In the genomic region with DNA sequence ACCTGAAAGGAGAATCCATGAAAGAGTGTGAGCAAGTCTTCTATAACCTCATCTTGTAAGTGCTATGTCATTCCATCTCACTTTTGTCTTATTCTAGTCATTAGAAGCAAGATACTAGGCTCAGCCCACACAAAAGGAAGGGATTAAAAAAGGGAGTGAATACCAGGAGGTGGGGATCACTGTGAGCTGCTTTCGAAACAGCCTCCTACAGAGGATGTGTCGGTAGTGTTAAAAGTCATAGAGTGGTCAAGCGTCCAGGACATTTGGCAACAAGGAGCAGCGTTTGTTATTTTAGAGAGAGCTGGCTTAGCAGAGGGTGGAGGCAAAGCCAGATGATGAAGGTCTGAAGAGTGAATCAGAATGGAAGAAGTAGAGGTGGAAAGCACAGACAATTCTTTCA, we compare ENCODE assay signal across 22 cellular contexts. TPM values are rescaled to one million over a fixed set of nuclear protein-coding genes. Genes with fewer than 3 reads are reported as not detected.
DNase-seq lines count a peak whose midpoint lies in the region; ATAC-seq, FAIRE-seq and TF ChIP-seq lines count a peak whose summit lies in the region.
"Had no signal": no experiment of that assay in that cellular context is flagged by ENCODE, and none has a peak within 500 bp of the region (broad histone marks: within the 10 kb centered on the region; RNA-seq: fewer than 3 reads in every experiment).

No MANE protein-coding gene starts in this region.

- H3K79me2 ChIP-seq in Karpas-422 (ENCODE audit: low read length) (no peaks in the 10 kb centered on the region), H1 (ENCODE audit: control insufficient read depth in 1 of 2, insufficient read depth in 2 of 2, low read length in 2 of 2) (no peaks in the 10 kb centered on the region)

- H3K27me3 ChIP-seq in Karpas-422 (ENCODE audit: low read length) (no peaks in the 10 kb centered on the region), H1 (replicated peaks in 1 of 4; ENCODE audit: control insufficient read depth in 3 of 4, extremely low read depth in 1 of 4, insufficient read depth in 3 of 4, low read length in 3 of 4) (no peaks in the 10 kb centered on the region; a peak in 2 of 7 replicates), lung (ENCODE audit: control insufficient read depth, insufficient read depth) (no peaks in the 10 kb centered on the region), gastrocnemius medialis (no peaks in the 10 kb centered on the region)
- H3K27me3 ChIP-seq: heart right ventricle, pancreas, vagina had no signal

- no peak overlapping the region for H3K27ac ChIP-seq in Karpas-422 (ENCODE audit: low read length)
- H3K27ac ChIP-seq in H1 (ENCODE audit: low read depth, low read length): no peak overlapping the region
- no peak overlapping the region for H3K27ac ChIP-seq in lung (ENCODE audit: low read depth in 1 of 2, low read length in 1 of 2)
- H3K27ac ChIP-seq in gastrocnemius medialis: no peak overlapping the region
- H3K27ac ChIP-seq: heart right ventricle, pancreas, vagina had no signal

- H3K4me3 ChIP-seq in Karpas-422 (ENCODE audit: low read length) (no peak overlapping the region), H1 (ENCODE audit: extremely low read depth in 1 of 4, insufficient read depth in 2 of 4, low read depth in 3 of 4, low read length in 4 of 4) (no peak overlapping the region), lung (no peak overlapping the region), gastrocnemius medialis (no peak overlapping the region)
- H3K4me3 ChIP-seq: heart right ventricle, pancreas, vagina had no signal

- ATAC-seq in lung (ENCODE audit: insufficient read depth, low FRiP score) (peak; percentile 19), gastrocnemius medialis (no peak), GM19452 (IDR thresholded peaks at IDR 0.05; ENCODE audit: unreplicated experiment) (no peak)
- ATAC-seq: activated naive CD4-positive, alpha-beta T cell treated with anti-CD3 and anti-CD28 coated beads, Interleukin-2, amount 50 U/mL, for 72 hours; pancreas; stimulated activated naive CD8-positive, alpha-beta T cell treated with anti-CD3 and anti-CD28 coated beads, Interleukin-15, amount 100 ng/mL, for 72 hours had no signal

- DNase-seq in AG08396 (ENCODE audit: low spot score) (peak; percentile 47), Karpas-422 (peak; percentile 28), H1 (ENCODE audit: low read depth in 1 of 2, low spot score in 2 of 2) (no peak), lung (ENCODE audit: low spot score) (no peak), posterior cingulate gyrus (no peak), putamen (ENCODE audit: low spot score) (no peak), gastrocnemius medialis (no peak)
- DNase-seq: activated CD4-positive, alpha-beta T cell treated with anti-CD3 and anti-CD28 coated beads, Interleukin-2, amount 50 U/mL, for 48 hours; activated T-cell treated with anti-CD3 and anti-CD28 coated beads, Interleukin-2, amount 50 U/mL, for 24 hours; heart right ventricle; Kasumi-1; kidney; NCI-H187 treated with DMSO at 0.1 percent for 48 hours; NCI-H510A; pancreas; stimulated activated naive CD8-positive, alpha-beta T cell treated with anti-CD3 and anti-CD28 coated beads, Interleukin-15, amount 100 ng/mL, for 72 hours had no signal

- no peak overlapping the region for H2AK5ac ChIP-seq in H1 (ENCODE audit: low read depth, low read length)

- no peak overlapping the region for H2BK12ac ChIP-seq in H1 (ENCODE audit: low read depth, low read length)

- no peak for TF ChIP-seq CTCF in H1 (IDR thresholded peaks at IDR 0.05; ENCODE audit: control extremely low read depth in 1 of 3, insufficient read depth in 1 of 3, low read depth in 1 of 3, low read length in 3 of 3)
- no peak for TF ChIP-seq CTCF in lung (IDR thresholded peaks at IDR 0.05; ENCODE audit: control extremely low read depth, extremely low read depth)
- no peak for TF ChIP-seq CTCF in gastrocnemius medialis (IDR thresholded peaks at IDR 0.05 in 4 of 5, conservative IDR thresholded peaks at IDR 0.05 in 1 of 5)

- WGBS in H1 (ENCODE audit: extremely low coverage in 1 of 2, insufficient coverage in 1 of 2, insufficient read length in 1 of 2, insufficient replicate concordance in 2 of 2, low coverage in 1 of 2, low lambda C conversion rate in 2 of 2, missing lambda C conversion rate in 1 of 2), 2 experiments: 97% methylated on average over 4 of the region's 4 CpGs; no CpG with 5 or more reads in 1 of the 2 experiments
- 82 to 87% methylated on average over 4 of the region's 4 CpGs for WGBS in lung, 2 donors

- H2BK120ac ChIP-seq in H1 (replicated peaks; ENCODE audit: low read depth, low read length): no peak overlapping the region

- intact Hi-C loops in posterior cingulate gyrus (cut with DNase I) (no loop called here), gastrocnemius medialis (cut with DNase I; ENCODE audit: low total_unique reads) (no loop called here)

- no peak overlapping the region for H2BK15ac ChIP-seq in H1 (ENCODE audit: low read length)

- H3K56ac ChIP-seq in H1 (replicated peaks; ENCODE audit: insufficient read length, low read depth, low read length): no peak overlapping the region

- H3K4me1 ChIP-seq in Karpas-422 (ENCODE audit: low read length) (peaks cover 4% of the 10 kb centered on the region; the same call in 1 of the 2 replicates), H1 (replicated peaks in 1 of 4; ENCODE audit: control insufficient read depth in 3 of 4, insufficient read depth in 4 of 4, low read length in 3 of 4) (0 out of 7 replicates have a peak, but pooled peaks cover 0 to 2% (median 0%) of the 10 kb centered on the region in 4 experiments), lung (ENCODE audit: control insufficient read depth in 2 of 2, insufficient read depth in 2 of 2, low read length in 2 of 2) (no peaks in the 10 kb centered on the region), gastrocnemius medialis (no peaks in the 10 kb centered on the region)
- H3K4me1 ChIP-seq: heart right ventricle, pancreas, vagina had no signal

- TF ChIP-seq POLR2A in H1 (IDR thresholded peaks at IDR 0.05; ENCODE audit: control extremely low read depth in 1 of 2, low read depth in 2 of 2, low read length in 2 of 2) (no peak), gastrocnemius medialis (IDR thresholded peaks at IDR 0.05) (no peak)

- H3K9ac ChIP-seq in Karpas-422 (ENCODE audit: low read length): no peak overlapping the region
- H3K9ac ChIP-seq in H1 (replicated peaks in 1 of 4; ENCODE audit: extremely low read depth in 1 of 4, low read depth in 3 of 4, low read length in 3 of 4): no peak overlapping the region

- POLR2A ChIA-PET in H1 (lab: Charles Lee; ENCODE audit: partially characterized antibody): interaction anchor here (1.0 kb wide), 1 partner anchor 27 kb away, joined by 3 read pairs; no protein-coding TSS in a partner anchor

- no peak overlapping the region for H2BK5ac ChIP-seq in H1 (ENCODE audit: low read depth, low read length)

- H3K18ac ChIP-seq in H1 (ENCODE audit: extremely low read depth, low read length): no peak overlapping the region

- no peak overlapping the region for H4K91ac ChIP-seq in H1 (replicated peaks; ENCODE audit: insufficient read length, low read length)

- no peak overlapping the region for H3K14ac ChIP-seq in H1 (ENCODE audit: insufficient read length)

- no peak overlapping the region for H4K5ac ChIP-seq in H1 (ENCODE audit: insufficient read length, low read depth, low read length)

- H3K4ac ChIP-seq in H1 (replicated peaks; ENCODE audit: insufficient read length, low read depth, low read length): no peak overlapping the region

- H3K36me3 ChIP-seq in Karpas-422 (ENCODE audit: insufficient read depth, low read length) (no peaks in the 10 kb centered on the region), H1 (ENCODE audit: control insufficient read depth in 2 of 4, insufficient read depth in 4 of 4, low read length in 3 of 4) (no peaks in the 10 kb centered on the region), lung (ENCODE audit: control insufficient read depth in 2 of 2, insufficient read depth in 2 of 2, low read length in 2 of 2) (no peaks in the 10 kb centered on the region), gastrocnemius medialis (no peaks in the 10 kb centered on the region)
- H3K36me3 ChIP-seq: heart right ventricle, pancreas, vagina had no signal

- FAIRE-seq in H1 (lab: Jason Lieb, UNC): no peak
- FAIRE-seq: D721Med, endometrium, GM18507, kidney, pancreas had no signal

- H3K79me1 ChIP-seq in H1 (ENCODE audit: low read depth, low read length): no peaks in the 10 kb centered on the region

- H3K9me2 ChIP-seq in Karpas-422 (replicated peaks; ENCODE audit: insufficient read depth, low read length): no peaks in the 10 kb centered on the region

- no peak overlapping the region for H4K8ac ChIP-seq in H1 (ENCODE audit: extremely low read depth, insufficient read depth, low read length)

- no peak for TF ChIP-seq RAD21 in H1 (IDR thresholded peaks at IDR 0.05 in 1 of 2, conservative IDR thresholded peaks at IDR 0.05 in 1 of 2; ENCODE audit: low read depth in 2 of 2, low read length in 2 of 2)

- H2BK20ac ChIP-seq in H1 (ENCODE audit: low read length): no peak overlapping the region

- H2AFZ ChIP-seq in Karpas-422 (ENCODE audit: low read length) (no peak overlapping the region), H1 (ENCODE audit: low read length) (peak overlapping the region; percentile 77; the same call in 1 of the 2 replicates)

- CTCF ChIA-PET in H1 (lab: Charles Lee; ENCODE audit: partially characterized antibody): no interaction called here

- TF ChIP-seq EP300 in H1 (IDR thresholded peaks at IDR 0.05; ENCODE audit: borderline replicate concordance in 1 of 2, low read depth in 2 of 2, low read length in 2 of 2): no peak

- in situ Hi-C loops in gastrocnemius medialis (cut with MboI; ENCODE audit: low sequenced_read_pairs in 4 of 4): no loop called here

- H3K9me3 ChIP-seq in Karpas-422 (ENCODE audit: low read length): no peaks in the 10 kb centered on the region
- no peaks in the 10 kb centered on the region for H3K9me3 ChIP-seq in H1 (ENCODE audit: insufficient read depth in 2 of 2, low read depth in 1 of 2, low read length in 1 of 2)
- no peaks in the 10 kb centered on the region for H3K9me3 ChIP-seq in lung (ENCODE audit: control insufficient read depth in 2 of 2, insufficient read depth in 1 of 2, low read length in 1 of 2)
- H3K9me3 ChIP-seq in gastrocnemius medialis: no peaks in the 10 kb centered on the region
- H3K9me3 ChIP-seq: heart right ventricle, pancreas, vagina had no signal

- no peak overlapping the region for H3K23ac ChIP-seq in H1 (ENCODE audit: insufficient read length)

- no peaks in the 10 kb centered on the region for H4K20me1 ChIP-seq in Karpas-422 (ENCODE audit: insufficient read depth, low read depth, low read length)
- H4K20me1 ChIP-seq in H1 (replicated peaks in 1 of 2; ENCODE audit: control insufficient read depth in 1 of 2, insufficient read depth in 2 of 2, low read length in 2 of 2): no peaks in the 10 kb centered on the region

- no peaks in the 10 kb centered on the region for H3K23me2 ChIP-seq in H1 (ENCODE audit: low read depth, low read length)

- H3K4me2 ChIP-seq in Karpas-422 (ENCODE audit: low read depth, low read length, poor library complexity, severe bottlenecking): no peak overlapping the region
- H3K4me2 ChIP-seq in H1 (ENCODE audit: insufficient read depth in 1 of 2, low read depth in 2 of 2, low read length in 2 of 2): no peak overlapping the region

RNA-seq across cellular contexts. Expression of a gene that starts 11.7 kb away (rescaled TPM):
- total RNA-seq in Karpas-422 (2014; rRNA removed; shearing (Covaris generic); ENCODE audit: low replicate concordance): 29.2 and 53.8 TPM in 2 replicates
- 17.6 and 22.6 TPM in 2 replicates for total RNA-seq in H1 (2021; fragmentation: NEBNext Ultra II Directional; extraction: Animal tissue kit (Norgen Biotek cat#: 25700))
- 2.0 and 3.7 TPM in 2 replicates for polyA plus RNA-seq in H1 (2011; rRNA removed)
- 3.5 TPM for polyA plus RNA-seq in H1 (2011; cell fraction: cytosol; rRNA removed)
- 4.4 TPM for polyA plus RNA-seq in H1 (2011; cell fraction: nucleus; rRNA removed)
- polyA plus RNA-seq in H1 (2012, experiment 1 of 2): 7.2 to 10.1 TPM (median 8.8 TPM) in 4 replicates
- polyA plus RNA-seq in H1 (2012, experiment 2 of 2): 0.25 TPM
- polyA plus RNA-seq in H1 (2013, experiment 1 of 2): 7.4 TPM
- 8.0 TPM for polyA plus RNA-seq in H1 (2013, experiment 2 of 2)
- 44.0 and 67.3 TPM in 2 replicates for polyA minus RNA-seq in H1 (2011; rRNA and poly(A)+ RNA removed)
- polyA minus RNA-seq in H1 (2011; cell fraction: cytosol; rRNA and poly(A)+ RNA removed): 27.4 TPM
- 37.6 TPM for polyA minus RNA-seq in H1 (2011; cell fraction: nucleus; rRNA and poly(A)+ RNA removed)
- total RNA-seq in lung: 10 to 100 TPM; 33.3 to 46.2 TPM
- polyA plus RNA-seq in lung: 1 to 10 TPM; 3.5 to 7.5 TPM
- total RNA-seq in gastrocnemius medialis: 10 to 100 TPM; 17.0 to 34.9 (median 20.0) TPM

Comparison
In these comparisons a context has a peak if more than half of its experiments do, and no peak if none do; other contexts are left out.
1. DNase-seq: peak in AG08396 (single experiment) and Karpas-422 (single experiment); none in H1 (0 of 2), lung (single experiment), posterior cingulate gyrus (0 of 10), putamen (single experiment) and gastrocnemius medialis (0 of 2).